ENCODE assay signal across 8 cellular contexts in the genomic region with DNA sequence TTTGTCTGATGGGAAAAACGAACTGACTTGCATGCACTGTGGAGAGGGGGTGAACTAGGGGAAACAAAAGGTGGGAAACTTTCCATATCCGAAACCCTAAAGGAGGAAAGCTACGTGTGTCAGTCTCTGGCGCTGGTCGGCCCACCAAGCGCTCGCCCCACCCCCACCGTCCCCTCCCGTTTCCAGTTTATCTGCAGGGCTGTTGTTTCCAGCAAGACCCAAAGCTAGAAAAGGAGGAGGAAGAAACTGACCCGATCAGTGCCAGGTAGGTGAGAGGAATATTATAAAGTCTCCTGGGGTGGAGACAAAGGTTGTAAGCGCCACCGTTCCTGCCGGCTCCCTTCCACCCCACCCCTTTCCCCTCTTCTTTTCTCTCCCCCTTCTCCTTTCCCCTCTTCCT. TPM values are rescaled to one million over a fixed set of nuclear protein-coding genes. Genes with fewer than 3 reads are reported as not detected.
DNase-seq lines count a peak whose midpoint lies in the region; ATAC-seq and TF ChIP-seq lines count a peak whose summit lies in the region.

No MANE protein-coding gene starts in this region.

- no peaks in the 10 kb centered on the region for H3F3A ChIP-seq in DOHH2 (ENCODE audit: control insufficient read depth, insufficient read depth)

- intact Hi-C loops in dorsolateral prefrontal cortex (cut with DNase I) (loop anchor here in 1 of 2 donors (2.0 kb wide), 1 partner anchor 20 kb away; a partner anchor contains a TSS), aorta (cut with DNase I) (no loop called here)

- H3K4me3 Mint-ChIP-seq in mesothelial cell of epicardium = peak overlapping the region; percentile 93

- no peaks in the 10 kb centered on the region for H4K20me1 ChIP-seq in DOHH2 (ENCODE audit: control insufficient read depth, insufficient read depth, low read depth, low read length)

- no peaks in the 10 kb centered on the region for H3K36me3 ChIP-seq in DOHH2 (ENCODE audit: control insufficient read depth, low read length)
- no peaks in the 10 kb centered on the region for H3K36me3 ChIP-seq in aorta (ENCODE audit: control insufficient read depth in 1 of 2, insufficient read depth in 2 of 2, low read length in 1 of 2)

- 1 to 21% methylated on average over 13 of the region's 13 CpGs for WGBS in aorta, 2 donors

- TF ChIP-seq CTCF in DOHH2 (IDR thresholded peaks at IDR 0.05; ENCODE audit: low read depth, low read length, poor library complexity, severe bottlenecking) = no peak
- no peak for TF ChIP-seq CTCF in dorsolateral prefrontal cortex (IDR thresholded peaks at IDR 0.05 in 54 of 56, conservative IDR thresholded peaks at IDR 0.05 in 2 of 56; ENCODE audit: low read depth in 1 of 56, partially characterized antibody in 56 of 56)
- no peak for TF ChIP-seq CTCF in mesothelial cell of epicardium (IDR thresholded peaks at IDR 0.05; ENCODE audit: unreplicated experiment)

- DNase-seq in NCI-H345 treated with DMSO at 0.1 percent for 48 hours (lab: John Stamatoyannopoulos, UW; ENCODE audit: unreplicated experiment) (peak; percentile 16), dorsolateral prefrontal cortex (no peak), mesothelial cell of epicardium (ENCODE audit: low spot score in 2 of 2, unreplicated experiment in 2 of 2) (no peak), aorta (no peak), NCI-H2081 treated with DMSO at 0.1 percent for 48 hours (lab: John Stamatoyannopoulos, UW) (no peak)
- no peak for DNase-seq in stimulated activated CD4-positive, alpha-beta T cell treated with anti-CD3 and anti-CD28 coated beads, Interleukin-4, amount 100 ng/mL, for 24 hours

- no peaks in the 10 kb centered on the region for H3K9me3 ChIP-seq in DOHH2 (ENCODE audit: control insufficient read depth, insufficient read depth, low read length)
- H3K9me3 ChIP-seq in aorta (ENCODE audit: control insufficient read depth, low read length) = no peaks in the 10 kb centered on the region

- H3K4me1 Mint-ChIP-seq in mesothelial cell of epicardium = peaks cover 26% of the 10 kb centered on the region

- peak; percentile 80 for ATAC-seq in aorta (ENCODE audit: low FRiP score)
- no peak for ATAC-seq in GM21737 (IDR thresholded peaks at IDR 0.05; ENCODE audit: unreplicated experiment)

- peak overlapping the region; percentile 98 for H3K27ac Mint-ChIP-seq in mesothelial cell of epicardium

- H3K27me3 Mint-ChIP-seq in mesothelial cell of epicardium (ENCODE audit: low read depth) = no peaks in the 10 kb centered on the region

- peaks cover 12% of the 10 kb centered on the region for H3K27me3 ChIP-seq in DOHH2 (ENCODE audit: control insufficient read depth, low read length)
- peaks cover 0 to 51% (median 5%) of the 10 kb centered on the region in 45 donors for H3K27me3 ChIP-seq in dorsolateral prefrontal cortex
- H3K27me3 ChIP-seq in aorta (ENCODE audit: control insufficient read depth in 1 of 2, insufficient read depth in 2 of 2, low read length in 1 of 2) = no peaks in the 10 kb centered on the region

- H3K4me1 ChIP-seq in DOHH2 (ENCODE audit: control insufficient read depth, low read length) (no peaks in the 10 kb centered on the region), aorta (ENCODE audit: control insufficient read depth in 1 of 2, insufficient read depth in 2 of 2, low read length in 2 of 2) (no peaks in the 10 kb centered on the region)

- H3K4me3 ChIP-seq in DOHH2 (ENCODE audit: low read length) (no peak overlapping the region), dorsolateral prefrontal cortex (peak overlapping the region; percentile 30 to 83 (median 69)), aorta (ENCODE audit: low read length in 2 of 2) (peak overlapping the region; percentile 23 to 91)

- H3K36me3 Mint-ChIP-seq in mesothelial cell of epicardium = peaks cover 9% of the 10 kb centered on the region

- no peaks in the 10 kb centered on the region for H3K79me2 ChIP-seq in DOHH2 (ENCODE audit: control insufficient read depth, low read length)

- peak overlapping the region; percentile 6; the same call in 1 of the 2 replicates for H3K4me2 ChIP-seq in DOHH2 (ENCODE audit: low read length)

- H3K27ac ChIP-seq in DOHH2 (ENCODE audit: low read depth, low read length) (no peak overlapping the region), dorsolateral prefrontal cortex (peak overlapping the region in 55 of 59 donors; percentile 34 to 91 (median 84)), aorta (ENCODE audit: low read depth in 1 of 2, low read length in 2 of 2) (peak overlapping the region; percentile 36 to 92)

- H3K9me3 Mint-ChIP-seq in mesothelial cell of epicardium = peaks cover 12% of the 10 kb centered on the region

- H3K9me2 ChIP-seq in DOHH2 (replicated peaks; ENCODE audit: control insufficient read depth, low read length) = no peaks in the 10 kb centered on the region

RNA-seq across cellular contexts. Expression of a gene that starts 0.6 kb away (rescaled TPM):
- total RNA-seq in dorsolateral prefrontal cortex (10 to 100 TPM; 15.2 to 59.2 (median 25.5) TPM), mesothelial cell of epicardium (55.4 to 61.1 TPM (median 60.1 TPM) in 3 replicates), aorta (10 to 100 TPM; 53.2 to 55.3 TPM)
- 100 to 1,000 TPM; 178 to 199 TPM for polyA plus RNA-seq in aorta

RNA-seq across cellular contexts. Expression of a gene that starts 19.4 kb away (rescaled TPM):
- 100 to 1,000 TPM; 147 to 505 (median 357) TPM for total RNA-seq in dorsolateral prefrontal cortex
- 304 to 314 TPM (median 307 TPM) in 3 replicates for total RNA-seq in mesothelial cell of epicardium
- 10 to 100 TPM; 64.8 to 83.7 TPM for total RNA-seq in aorta
- 100 to 1,000 TPM; 201 to 237 TPM for polyA plus RNA-seq in aorta

RNA-seq across cellular contexts. Expression of a gene that starts 26.9 kb away (rescaled TPM):
- total RNA-seq in dorsolateral prefrontal cortex = 100 to 1,000 TPM in 28 of 120 experiments, 10 to 100 TPM in 92; 26.7 to 130 (median 87.7) TPM
- total RNA-seq in mesothelial cell of epicardium = 16.6 to 21.4 TPM (median 20.2 TPM) in 3 replicates
- 10 to 100 TPM in 1 of 2 donors, 1 to 10 TPM in 1; 8.4 to 12.7 TPM for total RNA-seq in aorta
- 10 to 100 TPM in 1 of 2 donors, 1 to 10 TPM in 1; 6.7 to 21.9 TPM for polyA plus RNA-seq in aorta

RNA-seq across cellular contexts. Expression of a gene that starts 46.1 kb away (rescaled TPM):
- 100 to 1,000 TPM in 104 of 120 experiments, 10 to 100 TPM in 16; 30.0 to 220 (median 142) TPM for total RNA-seq in dorsolateral prefrontal cortex
- total RNA-seq in mesothelial cell of epicardium = 29.0 to 29.8 TPM (median 29.8 TPM) in 3 replicates
- total RNA-seq in aorta = 1 to 10 TPM; 2.3 to 4.7 TPM
- 10 to 100 TPM in 1 of 2 donors, 1 to 10 TPM in 1; 2.6 to 13.4 TPM for polyA plus RNA-seq in aorta
